Comparison of ENCODE assay signal across 26 cellular contexts in the genomic region with DNA sequence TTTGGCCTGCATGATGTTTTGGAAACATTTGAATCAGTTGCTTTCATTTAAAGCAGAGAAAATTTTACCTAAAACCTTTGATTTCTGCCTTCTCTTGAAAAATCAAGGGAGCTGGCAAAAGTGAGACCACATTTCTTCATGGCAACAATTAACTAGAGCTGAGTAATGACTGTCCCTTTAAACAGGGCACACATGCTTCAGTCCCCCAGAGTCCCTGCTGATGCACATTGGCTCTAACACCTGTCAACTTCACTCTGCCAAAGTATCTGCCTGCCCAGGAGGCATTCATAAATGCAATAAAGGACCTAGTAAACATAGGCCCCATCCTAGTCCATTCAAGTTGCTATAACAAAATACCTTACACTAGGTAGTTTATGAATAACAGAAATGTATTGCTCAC.
"Had no signal": no experiment of that assay in that cellular context is flagged by ENCODE, and none has a peak within 500 bp of the region (broad histone marks: within the 10 kb centered on the region; RNA-seq: fewer than 3 reads in every experiment).

No MANE protein-coding gene starts in this region.

- H3K4me1 ChIP-seq: breast epithelium, colonic mucosa, gastrocnemius medialis, lower lobe of right lung, neural progenitor cell, parathyroid adenoma, psoas muscle, sigmoid colon, transverse colon had no signal

- H3K79me2 ChIP-seq: parathyroid adenoma had no signal

- H3K9ac ChIP-seq: neural progenitor cell, parathyroid adenoma had no signal

- DNase-seq: activated CD4-positive, alpha-beta T cell treated with anti-CD3 and anti-CD28 coated beads for 36 hours; activated CD4-positive, CD25-positive, alpha-beta regulatory T cell; activated CD8-positive, alpha-beta memory T cell treated with anti-CD3 and anti-CD28 coated beads, Interleukin-2, amount 10 ng/mL, durations not matched to agents 7 days and 5 days; activated CD8-positive, alpha-beta T cell treated with anti-CD3 and anti-CD28 coated beads, Interleukin-2, amount 10 ng/mL, durations not matched to agents 7 days and 5 days; activated naive CD8-positive, alpha-beta T cell treated with anti-CD3 and anti-CD28 coated beads, Interleukin-2, amount 50 U/mL, for 24 hours; activated T-cell treated with anti-CD3 and anti-CD28 coated beads, Interleukin-2, amount 50 U/mL, for 48 hours; amygdala; central memory CD4-positive, alpha-beta T cell; colonic mucosa; effector CD8-positive, alpha-beta T cell; gastrocnemius medialis; glutamatergic neuron; left lung; lower lobe of right lung; mesenchymal stem cell; natural killer cell; occipital lobe; psoas muscle; sigmoid colon; stimulated activated CD4-positive, alpha-beta T cell treated with anti-CD3 and anti-CD28 coated beads, Interleukin-1b, Interleukin-23, amount 100 ng/mL, for 48 hours; stimulated activated naive B cell treated with anti-CD40 and anti-IgM and Interleukin-4, amounts not matched to agents 10 μg/mL and 1 μg/mL and 100 μg/mL, for 72 hours; transverse colon had no signal

- H2AFZ ChIP-seq: neural progenitor cell, parathyroid adenoma had no signal

- H3K36me3 ChIP-seq: breast epithelium, colonic mucosa, gastrocnemius medialis, left lung, lower lobe of right lung, neural progenitor cell, sigmoid colon, transverse colon had no signal

- H3K27ac ChIP-seq: breast epithelium, colonic mucosa, gastrocnemius medialis, left lung, lower lobe of right lung, neural progenitor cell, parathyroid adenoma, psoas muscle, sigmoid colon, transverse colon had no signal

- H3K27me3 ChIP-seq: breast epithelium, colonic mucosa, gastrocnemius medialis, left lung, neural progenitor cell, sigmoid colon, transverse colon had no signal

- H3K4me3 ChIP-seq: breast epithelium, colonic mucosa, gastrocnemius medialis, left lung, lower lobe of right lung, neural progenitor cell, psoas muscle, sigmoid colon, smooth muscle cell, transverse colon had no signal

- H3K9me3 ChIP-seq: breast epithelium, colonic mucosa, gastrocnemius medialis, left lung, lower lobe of right lung, psoas muscle, sigmoid colon, transverse colon had no signal

- H3K4me2 ChIP-seq: neural progenitor cell, smooth muscle cell had no signal

- ATAC-seq: activated CD4-positive, alpha-beta T cell treated with anti-CD3 and anti-CD28 coated beads for 36 hours; activated CD8-positive, alpha-beta memory T cell treated with anti-CD3 and anti-CD28 coated beads, Interleukin-2, amount 10 ng/mL, durations not matched to agents 7 days and 5 days; activated CD8-positive, alpha-beta T cell treated with anti-CD3 and anti-CD28 coated beads, Interleukin-2, amount 10 ng/mL, durations not matched to agents 7 days and 5 days; activated naive CD8-positive, alpha-beta T cell treated with anti-CD3 and anti-CD28 coated beads, Interleukin-2, amount 50 U/mL, for 24 hours; gastrocnemius medialis; left lung; lower lobe of right lung; natural killer cell; psoas muscle; stimulated activated naive B cell treated with anti-CD40 and anti-IgM and Interleukin-4, amounts not matched to agents 10 μg/mL and 1 μg/mL and 100 μg/mL, for 72 hours had no signal
